ENCODE assay signal across 17 cellular contexts in genomic region chr14:31951638-31951964, GRCh38.
"Had no signal": no experiment of that assay in that cellular context is flagged by ENCODE, and none has a peak within 500 bp of the region (broad histone marks: within the 10 kb centered on the region; RNA-seq: fewer than 3 reads in every experiment).

No MANE protein-coding gene starts in this region.

- H3K27ac Mint-ChIP-seq: activated CD8-positive, alpha-beta T cell treated with anti-CD3 and anti-CD28 coated beads for 36 hours; activated naive CD8-positive, alpha-beta T cell treated with anti-CD3 and anti-CD28 coated beads, Interleukin-2, amount 50 U/mL, for 24 hours; stimulated activated memory B cell treated with anti-CD40 and anti-IgM and Interleukin-4, amounts not matched to agents 10 μg/mL and 1 μg/mL and 100 μg/mL, for 72 hours; T-cell had no signal

- H3K9me3 ChIP-seq: ascending aorta, lower lobe of right lung, right atrium auricular region, tibial artery had no signal

- H3K4me1 ChIP-seq: ascending aorta, parathyroid adenoma, tibial artery had no signal

- H3K27me3 Mint-ChIP-seq: stimulated activated memory B cell treated with anti-CD40 and anti-IgM and Interleukin-4, amounts not matched to agents 10 μg/mL and 1 μg/mL and 100 μg/mL, for 72 hours had no signal

- H3K9me3 Mint-ChIP-seq: activated CD8-positive, alpha-beta T cell treated with anti-CD3 and anti-CD28 coated beads for 36 hours; activated naive CD8-positive, alpha-beta T cell treated with anti-CD3 and anti-CD28 coated beads, Interleukin-2, amount 50 U/mL, for 24 hours; stimulated activated memory B cell treated with anti-CD40 and anti-IgM and Interleukin-4, amounts not matched to agents 10 μg/mL and 1 μg/mL and 100 μg/mL, for 72 hours; T-cell had no signal

- H3K27me3 ChIP-seq: ascending aorta, cardiac muscle cell, right atrium auricular region, tibial artery had no signal

- H3K36me3 Mint-ChIP-seq: stimulated activated memory B cell treated with anti-CD40 and anti-IgM and Interleukin-4, amounts not matched to agents 10 μg/mL and 1 μg/mL and 100 μg/mL, for 72 hours; T-cell had no signal

- H3K36me3 ChIP-seq: ascending aorta, cardiac muscle cell, lower lobe of right lung, right atrium auricular region, tibial artery had no signal

- ATAC-seq: activated CD8-positive, alpha-beta T cell treated with anti-CD3 and anti-CD28 coated beads for 36 hours; activated naive CD8-positive, alpha-beta T cell treated with anti-CD3 and anti-CD28 coated beads, Interleukin-2, amount 50 U/mL, for 24 hours; stimulated activated memory B cell treated with anti-CD40 and anti-IgM and Interleukin-4, amounts not matched to agents 10 μg/mL and 1 μg/mL and 100 μg/mL, for 72 hours; T-cell had no signal

- H3K4me1 Mint-ChIP-seq: stimulated activated memory B cell treated with anti-CD40 and anti-IgM and Interleukin-4, amounts not matched to agents 10 μg/mL and 1 μg/mL and 100 μg/mL, for 72 hours had no signal

- H3K27ac ChIP-seq: ascending aorta, cardiac muscle cell, lower lobe of right lung, parathyroid adenoma, SK-N-MC, tibial artery had no signal

- H3K4me3 Mint-ChIP-seq: activated CD8-positive, alpha-beta T cell treated with anti-CD3 and anti-CD28 coated beads for 36 hours; activated naive CD8-positive, alpha-beta T cell treated with anti-CD3 and anti-CD28 coated beads, Interleukin-2, amount 50 U/mL, for 24 hours; stimulated activated memory B cell treated with anti-CD40 and anti-IgM and Interleukin-4, amounts not matched to agents 10 μg/mL and 1 μg/mL and 100 μg/mL, for 72 hours; T-cell had no signal

- DNase-seq: activated CD4-positive, alpha-beta T cell treated with anti-CD3 and anti-CD28 coated beads for 4 hours; activated CD8-positive, alpha-beta memory T cell treated with anti-CD3 and anti-CD28 coated beads, Interleukin-2, amount 50 U/mL, for 4 hours; activated CD8-positive, alpha-beta T cell treated with anti-CD3 and anti-CD28 coated beads for 36 hours; activated naive CD4-positive, alpha-beta T cell; activated naive CD8-positive, alpha-beta T cell treated with anti-CD3 and anti-CD28 coated beads, Interleukin-2, amount 50 U/mL, for 24 hours; foreskin melanocyte; kidney glomerular epithelial cell; lower lobe of right lung; stimulated activated CD4-positive, alpha-beta T cell treated with anti-CD3 and anti-CD28 coated beads, Interleukin-1b, Interleukin-23, amount 100 ng/mL, for 48 hours; T-cell; tibial artery had no signal

- H3K4me3 ChIP-seq: ascending aorta, cardiac muscle cell, lower lobe of right lung, right atrium auricular region, tibial artery had no signal

- H3K9ac ChIP-seq: parathyroid adenoma had no signal
